ENCODE assay signal across 8 cellular contexts in the genomic region with DNA sequence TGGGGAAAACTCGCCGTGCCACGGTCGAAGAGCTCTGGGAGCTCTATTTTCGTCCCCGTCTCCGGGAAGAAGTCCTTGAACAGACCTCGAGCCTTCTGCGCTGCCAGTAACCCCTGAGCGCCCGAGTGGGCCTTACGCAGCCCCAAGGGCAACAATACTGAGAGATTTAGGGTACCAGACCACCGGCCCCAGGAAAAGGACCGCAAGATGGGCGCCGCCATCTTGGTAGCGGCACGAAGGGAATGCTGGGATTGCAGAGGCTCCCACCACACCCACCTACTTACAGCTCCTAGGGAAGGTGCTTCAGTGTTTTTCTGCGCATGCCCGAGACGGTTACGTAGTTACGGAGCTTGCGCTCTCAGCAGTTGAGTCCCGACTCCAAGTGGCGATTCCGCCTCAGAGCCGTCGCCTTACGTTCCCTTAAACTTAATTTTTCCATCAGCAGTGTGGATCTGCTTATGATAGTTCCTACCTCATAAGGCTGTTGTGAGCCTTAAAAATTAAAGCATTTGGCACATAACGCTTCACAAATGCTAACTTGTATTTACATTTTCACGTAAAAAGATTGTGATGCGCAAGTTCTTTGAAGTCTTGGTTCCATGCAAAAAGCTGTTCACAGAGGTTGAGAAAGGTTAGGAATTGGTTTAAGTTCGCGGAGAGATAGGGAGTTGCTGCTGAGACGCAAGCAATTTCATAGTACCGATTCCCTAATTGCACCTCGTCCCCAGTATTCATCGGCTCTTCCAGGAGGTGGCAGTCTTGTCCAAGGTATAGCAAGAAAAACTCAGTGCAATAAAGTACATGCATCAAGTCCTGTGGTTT. TPM values are rescaled to one million over a fixed set of nuclear protein-coding genes. Genes with fewer than 3 reads are reported as not detected.
A peak's percentile ranks its signal among the peaks of the same experiment; 100 is the strongest.
DNase-seq lines count a peak whose midpoint lies in the region; ATAC-seq and TF ChIP-seq lines count a peak whose summit lies in the region.

Gene YARS2 (minus strand): TSS at position 244 of the 822 bp plus-strand sequence. CDS start 23 bp downstream, at position 221.

- TF ChIP-seq CTCF in esophagus muscularis mucosa (IDR thresholded peaks at IDR 0.05): peak; percentile 73 to 84 (median 79)

- in situ Hi-C loops in KBM-7 (cut with MboI; ENCODE audit: low pct_unique_long_range_greater_than_20kb, low sequenced_read_pairs): loop anchor here (25.0 kb wide), 2 partner anchors 181 to 1256 kb away; partner anchors contain the start of gene ALG10

- peaks cover 11 to 24% (median 21%) of the 10 kb centered on the region in 4 donors for H3K4me1 ChIP-seq in esophagus muscularis mucosa

- peak; percentile 100 for DNase-seq in DMS53 (lab: John Stamatoyannopoulos, UW)
- peak; percentile 93 for DNase-seq in KBM-7
- DNase-seq in activated T-cell treated with anti-CD3 and anti-CD28 coated beads, Interleukin-2, amount 50 U/mL, for 4 hours: peak; percentile 84
- peak; percentile 96 for DNase-seq in esophagus muscularis mucosa (ENCODE audit: extremely low spot score)
- DNase-seq in myocyte (ENCODE audit: low read depth): peak; percentile 99
- DNase-seq in stimulated activated effector memory CD8-positive, alpha-beta T cell treated with anti-CD3 and anti-CD28 coated beads, Interleukin-12 subunit alpha, Interleukin-12 subunit beta, amount 100 ng/mL, for 72 hours (ENCODE audit: low spot score in 2 of 2): peak; percentile 69 to 93

- no peaks in the 10 kb centered on the region for H3K9me3 ChIP-seq in esophagus muscularis mucosa

- peak; percentile 88 for ATAC-seq in GM21619 (IDR thresholded peaks at IDR 0.05; ENCODE audit: unreplicated experiment)
- ATAC-seq in activated T-cell treated with anti-CD3 and anti-CD28 coated beads, Interleukin-2, amount 50 U/mL, for 4 hours: peak; percentile 92 to 93
- ATAC-seq in stimulated activated effector memory CD8-positive, alpha-beta T cell treated with anti-CD3 and anti-CD28 coated beads, Interleukin-12 subunit alpha, Interleukin-12 subunit beta, amount 100 ng/mL, for 72 hours: peak; percentile 92

- H3K27me3 Mint-ChIP-seq in activated T-cell treated with anti-CD3 and anti-CD28 coated beads, Interleukin-2, amount 50 U/mL, for 4 hours (ENCODE audit: low read depth): no peaks in the 10 kb centered on the region

- H3K36me3 ChIP-seq in esophagus muscularis mucosa: peaks cover 11 to 30% (median 18%) of the 10 kb centered on the region in 4 donors

- H3K27ac Mint-ChIP-seq in stimulated activated effector memory CD8-positive, alpha-beta T cell treated with anti-CD3 and anti-CD28 coated beads, Interleukin-12 subunit alpha, Interleukin-12 subunit beta, amount 100 ng/mL, for 72 hours: peak within 1 kb of the TSS; percentile 81

- H3K27me3 ChIP-seq in esophagus muscularis mucosa: peaks cover 0 to 1% (median 0%) of the 10 kb centered on the region in 4 donors

- under 1% methylated on average over 23 of the region's 39 CpGs for WGBS in esophagus muscularis mucosa

- peak within 1 kb of the TSS; percentile 84 to 89 (median 88) for H3K27ac ChIP-seq in esophagus muscularis mucosa (replicated peaks in 1 of 4)

- peak within 1 kb of the TSS; percentile 92 to 97 (median 94) for H3K4me3 ChIP-seq in esophagus muscularis mucosa

- H3K9me3 Mint-ChIP-seq in activated T-cell treated with anti-CD3 and anti-CD28 coated beads, Interleukin-2, amount 50 U/mL, for 4 hours: no peaks in the 10 kb centered on the region
- no peaks in the 10 kb centered on the region for H3K9me3 Mint-ChIP-seq in stimulated activated effector memory CD8-positive, alpha-beta T cell treated with anti-CD3 and anti-CD28 coated beads, Interleukin-12 subunit alpha, Interleukin-12 subunit beta, amount 100 ng/mL, for 72 hours

- TF ChIP-seq POLR2A in esophagus muscularis mucosa (IDR thresholded peaks at IDR 0.05; ENCODE audit: low read depth): no peak

- no peak for TF ChIP-seq EP300 in esophagus muscularis mucosa (IDR thresholded peaks at IDR 0.05)

- H3K36me3 Mint-ChIP-seq in activated T-cell treated with anti-CD3 and anti-CD28 coated beads, Interleukin-2, amount 50 U/mL, for 4 hours (ENCODE audit: insufficient read depth): peaks cover 16% of the 10 kb centered on the region
- peaks cover 35% of the 10 kb centered on the region for H3K36me3 Mint-ChIP-seq in stimulated activated effector memory CD8-positive, alpha-beta T cell treated with anti-CD3 and anti-CD28 coated beads, Interleukin-12 subunit alpha, Interleukin-12 subunit beta, amount 100 ng/mL, for 72 hours

- intact Hi-C loops in esophagus muscularis mucosa (cut with DNase I): loop anchor here (2.0 to 10.0 kb wide), 3 partner anchors 161 to 1265 kb away; no protein-coding TSS in a partner anchor

- H3K4me3 Mint-ChIP-seq in activated T-cell treated with anti-CD3 and anti-CD28 coated beads, Interleukin-2, amount 50 U/mL, for 4 hours: peak within 1 kb of the TSS; percentile 94
- peak within 1 kb of the TSS; percentile 83 for H3K4me3 Mint-ChIP-seq in stimulated activated effector memory CD8-positive, alpha-beta T cell treated with anti-CD3 and anti-CD28 coated beads, Interleukin-12 subunit alpha, Interleukin-12 subunit beta, amount 100 ng/mL, for 72 hours

- H3K4me1 Mint-ChIP-seq in activated T-cell treated with anti-CD3 and anti-CD28 coated beads, Interleukin-2, amount 50 U/mL, for 4 hours (ENCODE audit: low read depth): peaks cover 16% of the 10 kb centered on the region
- H3K4me1 Mint-ChIP-seq in stimulated activated effector memory CD8-positive, alpha-beta T cell treated with anti-CD3 and anti-CD28 coated beads, Interleukin-12 subunit alpha, Interleukin-12 subunit beta, amount 100 ng/mL, for 72 hours: peaks cover 12% of the 10 kb centered on the region

TF ChIP-seq in PFSK-1, 5 proteins besides CTCF, POLR2A, EP300 and RAD21:
- peak in 1 of 2 experiments; percentile 54; a peak in 1 of 4 replicates for TF ChIP-seq REST (IDR thresholded peaks at IDR 0.05; ENCODE audit: insufficient read depth in 1 of 2, low read depth in 2 of 2, low read length in 2 of 2)
- peak; percentile 97 for TF ChIP-seq TAF1 (IDR thresholded peaks at IDR 0.05; ENCODE audit: borderline replicate concordance, insufficient read depth, low read length)
- TF ChIP-seq FOXP2 (optimal IDR thresholded peaks at IDR 0.05; ENCODE audit: borderline replicate concordance, extremely low read depth, extremely low read length, insufficient read depth): no peak
- TF ChIP-seq POLR2AphosphoS5 (IDR thresholded peaks at IDR 0.05; ENCODE audit: low read depth, low read length): peak; percentile 95
- TF ChIP-seq SIN3A (IDR thresholded peaks at IDR 0.05; ENCODE audit: borderline replicate concordance, insufficient read depth, low read length): 0 out of 2 replicates have a peak, but pooled peaks have one; percentile 30

RNA-seq across cellular contexts. Expression of gene YARS2, which starts in this region (rescaled TPM):
- polyA plus RNA-seq in PFSK-1 (2012; ENCODE audit: insufficient read length, low read depth): 15.5 TPM
- 10 to 100 TPM; 27.5 to 33.6 (median 30.2) TPM for total RNA-seq in activated T-cell treated with anti-CD3 and anti-CD28 coated beads, Interleukin-2, amount 50 U/mL, for 4 hours
- 10 to 100 TPM; 12.3 to 15.0 (median 14.7) TPM for total RNA-seq in esophagus muscularis mucosa
- total RNA-seq in myocyte: 22.4 and 37.0 TPM in 2 replicates
- 11.8 TPM for polyA plus RNA-seq in myocyte (2012)

Comparison
In these comparisons a context has a peak if more than half of its experiments do, and no peak if none do; other contexts are left out.
1. Peak in every context shown above with its lines: DNase-seq, ATAC-seq, H3K4me3 ChIP-seq and H3K27ac ChIP-seq.